ENCODE assay signal across 8 cellular contexts in the genomic region with DNA sequence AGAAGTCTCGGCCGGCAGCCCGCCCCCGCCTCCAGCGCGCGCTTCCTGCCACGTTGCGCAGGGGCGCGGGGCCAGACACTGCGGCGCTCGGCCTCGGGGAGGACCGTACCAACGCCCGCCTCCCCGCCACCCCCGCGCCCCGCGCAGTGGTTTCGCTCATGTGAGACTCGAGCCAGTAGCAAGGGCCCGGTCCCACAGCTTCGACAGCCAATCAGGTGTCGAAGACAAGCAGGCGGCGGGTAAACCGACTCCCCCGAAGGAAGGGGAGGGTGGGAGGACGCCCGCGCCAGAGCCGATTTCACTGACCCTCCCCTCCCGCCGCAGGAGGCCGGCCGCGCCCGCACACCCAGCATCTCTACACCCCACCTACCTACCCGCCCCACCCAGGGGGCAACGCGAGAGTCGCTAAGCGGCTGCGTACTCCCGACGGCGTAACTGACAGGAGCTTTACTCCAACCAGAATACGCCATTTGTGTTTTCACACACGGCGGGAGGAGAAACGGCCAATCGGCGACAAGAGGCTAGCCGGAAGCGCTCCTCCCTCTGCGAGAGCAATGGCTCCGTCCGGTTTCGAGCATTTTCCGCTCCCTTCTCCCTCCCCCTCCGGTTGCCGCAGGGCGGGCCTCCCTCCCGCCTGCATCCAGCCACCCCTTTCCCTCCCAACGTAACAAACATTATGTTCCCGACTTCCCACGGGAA. TPM values are rescaled to one million over a fixed set of nuclear protein-coding genes. Genes with fewer than 3 reads are reported as not detected.
A peak's percentile ranks its signal among the peaks of the same experiment; 100 is the strongest.
DNase-seq lines count a peak whose midpoint lies in the region; ATAC-seq and TF ChIP-seq lines count a peak whose summit lies in the region.

No MANE protein-coding gene starts in this region.

- peak; percentile 71 for DNase-seq in DMS53 treated with DMSO at 0.1 percent for 48 hours (lab: John Stamatoyannopoulos, UW; ENCODE audit: unreplicated experiment)
- DNase-seq in Panc1 (ENCODE audit: low read depth, low spot score), result peak; percentile 93
- peak; percentile 98 to 100 for DNase-seq in activated T-cell treated with anti-CD3 and anti-CD28 coated beads, Interleukin-2, amount 50 U/mL, for 72 hours
- peak; percentile 99 for DNase-seq in esophagus muscularis mucosa (ENCODE audit: extremely low spot score)
- DNase-seq in stimulated activated CD8-positive, alpha-beta memory T cell treated with anti-CD3 and anti-CD28 coated beads, Interleukin-7, amount 100 ng/mL, for 1 hour (ENCODE audit: low read depth in 2 of 2), result peak; percentile 97 to 99

- H3K36me3 ChIP-seq in KMS-11 (ENCODE audit: insufficient read depth) (0 out of 2 replicates have a peak, but pooled peaks cover 4% of the 10 kb centered on the region), Panc1 (ENCODE audit: control insufficient read depth, insufficient read depth, low read length) (peaks cover 20% of the 10 kb centered on the region), esophagus muscularis mucosa (peaks cover 0 to 23% (median 8%) of the 10 kb centered on the region in 4 donors), muscle layer of colon (ENCODE audit: insufficient read depth, low read length) (peaks cover 11% of the 10 kb centered on the region)

- WGBS in esophagus muscularis mucosa, result under 1% methylated on average over 20 of the region's 71 CpGs

- peak overlapping the region; percentile 99 for H3K27ac Mint-ChIP-seq in activated T-cell treated with anti-CD3 and anti-CD28 coated beads, Interleukin-2, amount 50 U/mL, for 72 hours

- in situ Hi-C loops in Panc1 (cut with HindIII; ENCODE audit: low pct_unique_long_range_greater_than_20kb, low sequenced_read_pairs), result no loop called here

- no peaks in the 10 kb centered on the region for H3K27me3 Mint-ChIP-seq in activated T-cell treated with anti-CD3 and anti-CD28 coated beads, Interleukin-2, amount 50 U/mL, for 72 hours (ENCODE audit: low read depth)

- POLR2A ChIA-PET in Panc1 (lab: Charles Lee), result interaction anchor here (0.6 to 1.1 kb wide), 5 partner anchors 20 to 243 kb away, joined by 3 to 8 read pairs (median 3); no protein-coding TSS in a partner anchor

- H3K9ac ChIP-seq in KMS-11, result peak overlapping the region; percentile 73; the same call in 1 of the 2 replicates
- no peak overlapping the region for H3K9ac ChIP-seq in muscle layer of colon (ENCODE audit: low read length)

- peaks cover 72% of the 10 kb centered on the region for H3K4me1 Mint-ChIP-seq in activated T-cell treated with anti-CD3 and anti-CD28 coated beads, Interleukin-2, amount 50 U/mL, for 72 hours (ENCODE audit: low read depth)

- no peak for TF ChIP-seq POLR2A in esophagus muscularis mucosa (IDR thresholded peaks at IDR 0.05; ENCODE audit: low read depth)

- peaks cover 21 to 44% of the 10 kb centered on the region in 2 donors for H3K36me3 Mint-ChIP-seq in activated T-cell treated with anti-CD3 and anti-CD28 coated beads, Interleukin-2, amount 50 U/mL, for 72 hours (ENCODE audit: insufficient read depth in 2 of 2)

- no peak overlapping the region for H2AFZ ChIP-seq in KMS-11 (ENCODE audit: low read depth)

- ATAC-seq in GM21786 (IDR thresholded peaks at IDR 0.05; ENCODE audit: unreplicated experiment), result peak; percentile 68
- ATAC-seq in Panc1, result peak; percentile 87
- peak; percentile 75 to 78 for ATAC-seq in activated T-cell treated with anti-CD3 and anti-CD28 coated beads, Interleukin-2, amount 50 U/mL, for 72 hours (replicated peaks in 1 of 2)

- H3K4me3 ChIP-seq in KMS-11 (IDR thresholded peaks at IDR 0.05; ENCODE audit: insufficient read depth, low read depth, low read length), result no peak overlapping the region
- peak overlapping the region; percentile 78 to 93 for H3K4me3 ChIP-seq in Panc1 (ENCODE audit: low read depth in 2 of 2, low read length in 2 of 2)
- H3K4me3 ChIP-seq in esophagus muscularis mucosa, result peak overlapping the region; percentile 86 to 92 (median 90)
- peak overlapping the region; percentile 58 to 75 for H3K4me3 ChIP-seq in muscle layer of colon (ENCODE audit: low read depth in 1 of 2, low read length in 2 of 2)

- H3K27me3 ChIP-seq in KMS-11 (ENCODE audit: insufficient read depth, low read depth), result no peaks in the 10 kb centered on the region
- no peaks in the 10 kb centered on the region for H3K27me3 ChIP-seq in Panc1 (ENCODE audit: control insufficient read depth, insufficient read depth, low read length)
- H3K27me3 ChIP-seq in esophagus muscularis mucosa, result no peaks in the 10 kb centered on the region
- no peaks in the 10 kb centered on the region for H3K27me3 ChIP-seq in muscle layer of colon (ENCODE audit: control insufficient read depth in 1 of 2, insufficient read depth in 2 of 2, low read length in 2 of 2)

- no peak overlapping the region for H3K4me2 ChIP-seq in KMS-11

- peaks cover 84% of the 10 kb centered on the region for H3K79me2 ChIP-seq in KMS-11 (ENCODE audit: insufficient read depth, low read depth)

- H3K9me3 Mint-ChIP-seq in activated T-cell treated with anti-CD3 and anti-CD28 coated beads, Interleukin-2, amount 50 U/mL, for 72 hours, result no peaks in the 10 kb centered on the region

- no peak for TF ChIP-seq EP300 in esophagus muscularis mucosa (IDR thresholded peaks at IDR 0.05)

- H3K27ac ChIP-seq in KMS-11 (peak overlapping the region; percentile 79), Panc1 (ENCODE audit: low read length) (peak overlapping the region; percentile 96), esophagus muscularis mucosa (replicated peaks in 1 of 4) (peak overlapping the region; percentile 98 to 100 (median 99)), muscle layer of colon (ENCODE audit: low read depth, low read length) (peak overlapping the region; percentile 85)

- H4K20me1 ChIP-seq in KMS-11 (ENCODE audit: insufficient read depth), result peaks cover 23% of the 10 kb centered on the region

- peaks cover 59% of the 10 kb centered on the region for H3K4me1 ChIP-seq in KMS-11 (ENCODE audit: low read depth, poor library complexity, severe bottlenecking)
- peaks cover 33% of the 10 kb centered on the region for H3K4me1 ChIP-seq in Panc1 (ENCODE audit: control insufficient read depth, insufficient read depth, low read length)
- H3K4me1 ChIP-seq in esophagus muscularis mucosa, result peaks cover 51 to 75% (median 71%) of the 10 kb centered on the region in 4 donors
- peaks cover 58% of the 10 kb centered on the region for H3K4me1 ChIP-seq in muscle layer of colon (ENCODE audit: insufficient read depth, low read length)

- CTCF ChIA-PET in Panc1 (lab: Charles Lee), result interaction anchor here (0.7 kb wide), 2 partner anchors 11 to 458 kb away, joined by 9 to 12 read pairs; no protein-coding TSS in a partner anchor

- H3K4me3 Mint-ChIP-seq in activated T-cell treated with anti-CD3 and anti-CD28 coated beads, Interleukin-2, amount 50 U/mL, for 72 hours, result peak overlapping the region; percentile 95 to 97

- BruUV-seq in Panc1 (replicated peaks; lab: Mats Ljungman, UMichigan), result no TSS peak

- H3K9me3 ChIP-seq in Panc1 (ENCODE audit: control insufficient read depth, insufficient read depth, low read depth, low read length), result no peaks in the 10 kb centered on the region
- H3K9me3 ChIP-seq in esophagus muscularis mucosa, result no peaks in the 10 kb centered on the region
- H3K9me3 ChIP-seq in muscle layer of colon (ENCODE audit: low read length), result no peaks in the 10 kb centered on the region

- TF ChIP-seq CTCF in KMS-11 (conservative IDR thresholded peaks at IDR 0.05; ENCODE audit: low read depth, low read length), result no peak
- no peak for TF ChIP-seq CTCF in Panc1 (IDR thresholded peaks at IDR 0.05)
- TF ChIP-seq CTCF in esophagus muscularis mucosa (IDR thresholded peaks at IDR 0.05), result no peak

- intact Hi-C loops in Panc1 (cut with micrococcal nuclease; ENCODE audit: unreplicated experiment), result no loop called here
- intact Hi-C loops in esophagus muscularis mucosa (cut with DNase I), result no loop called here

RNA-seq across cellular contexts. Expression of gene SETD5, which starts 0.6 kb away (rescaled TPM):
- 69.4 TPM for total RNA-seq in Panc1 (2021; ENCODE audit: unreplicated experiment)
- 34.1 TPM for polyA plus RNA-seq in Panc1 (2012; ENCODE audit: insufficient read length)
- total RNA-seq in activated T-cell treated with anti-CD3 and anti-CD28 coated beads, Interleukin-2, amount 50 U/mL, for 72 hours, result 100 to 1,000 TPM; 158 to 173 TPM
- total RNA-seq in esophagus muscularis mucosa, result 10 to 100 TPM; 54.8 to 84.3 (median 78.1) TPM

RNA-seq across cellular contexts. Expression of gene THUMPD3, which starts 33.9 kb away (rescaled TPM):
- total RNA-seq in Panc1 (2021; ENCODE audit: unreplicated experiment) (43.5 TPM), esophagus muscularis mucosa (10 to 100 TPM; 23.8 to 37.4 (median 26.1) TPM)
- polyA plus RNA-seq in Panc1 (2012; ENCODE audit: insufficient read length), result 38.6 TPM
- 10 to 100 TPM; 56.0 to 65.5 TPM for total RNA-seq in activated T-cell treated with anti-CD3 and anti-CD28 coated beads, Interleukin-2, amount 50 U/mL, for 72 hours
